Comparison of ENCODE assay signal across 9 cellular contexts in the genomic region with DNA sequence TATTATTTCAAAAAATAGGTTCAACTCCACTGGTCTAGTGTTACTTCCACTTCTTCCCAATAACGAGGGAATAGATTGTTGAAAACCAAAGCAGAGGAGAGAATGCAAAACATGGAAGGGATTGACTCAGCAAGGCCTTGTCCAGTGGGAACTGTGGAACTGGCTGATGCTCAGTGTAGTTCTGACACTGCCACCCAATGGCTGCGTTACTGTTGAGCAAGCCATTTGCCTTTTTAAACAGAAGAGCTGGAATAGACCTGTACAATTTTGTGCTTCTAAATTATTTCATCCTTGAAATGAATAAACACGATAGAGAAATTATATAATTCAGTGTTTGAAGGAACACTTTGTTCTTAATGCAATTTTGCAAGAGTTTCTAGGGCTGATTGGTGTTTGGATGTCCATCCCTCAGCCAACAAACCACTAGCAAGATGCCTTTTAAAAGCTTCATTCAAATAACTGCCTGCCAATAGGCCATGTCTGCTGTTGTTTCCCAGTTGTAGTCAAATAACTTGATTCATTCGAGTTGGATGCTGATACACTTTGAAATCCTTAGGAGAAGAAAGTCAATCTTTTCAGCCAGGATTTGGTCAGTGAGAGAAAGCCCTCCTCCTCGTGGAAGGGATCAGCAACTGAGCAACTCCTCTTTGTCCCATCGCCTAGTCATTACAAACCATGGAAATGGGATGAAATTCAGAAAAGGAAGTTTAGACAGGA. TPM values are rescaled to one million over a fixed set of nuclear protein-coding genes. Genes with fewer than 3 reads are reported as not detected.
DNase-seq lines count a peak whose midpoint lies in the region; ATAC-seq, FAIRE-seq and TF ChIP-seq lines count a peak whose summit lies in the region.
"Had no signal": no experiment of that assay in that cellular context is flagged by ENCODE, and none has a peak within 500 bp of the region (broad histone marks: within the 10 kb centered on the region; RNA-seq: fewer than 3 reads in every experiment).

No MANE protein-coding gene starts in this region.

- H3K4ac ChIP-seq in IMR-90 (ENCODE audit: low read depth, low read length) = no peak overlapping the region

- H3K56ac ChIP-seq in IMR-90 (ENCODE audit: extremely low read depth, insufficient read depth, low read length) = no peak overlapping the region

- H3K14ac ChIP-seq in IMR-90 (replicated peaks; ENCODE audit: low read depth, low read length) = no peak overlapping the region

- CTCF ChIA-PET in IMR-90 (lab: Yijun Ruan, JAX) (interaction anchor here (0.7 to 1.2 kb wide), 2 partner anchors 40 to 47 kb away, joined by 3 to 4 read pairs; no protein-coding TSS in a partner anchor), K562 (lab: Yijun Ruan, JAX; ENCODE audit: low intra/inter-chr PET ratio) (no interaction called here)
- CTCF ChIA-PET in activated CD4-positive, alpha-beta T cell treated with anti-CD3 and anti-CD28 coated beads for 36 hours (lab: Charles Lee) = interaction anchor here (1.5 to 2.2 kb wide), 2 partner anchors 102 to 263 kb away, joined by 6 to 11 read pairs; no protein-coding TSS in a partner anchor

- POLR2A ChIA-PET in IMR-90 (lab: Charles Lee; ENCODE audit: unreplicated experiment) = interaction anchor here (0.7 kb wide), 1 partner anchor 20 kb away, joined by 9 read pairs; no protein-coding TSS in a partner anchor
- POLR2A ChIA-PET in K562 (lab: Yijun Ruan, JAX) = no interaction called here
- POLR2A ChIA-PET in activated CD4-positive, alpha-beta T cell treated with anti-CD3 and anti-CD28 coated beads for 36 hours (lab: Charles Lee) = no interaction called here

- TF ChIP-seq EP300 in K562 (IDR thresholded peaks at IDR 0.05; ENCODE audit: low read length) = no peak

- H3K4me1 Mint-ChIP-seq in activated CD4-positive, alpha-beta T cell treated with anti-CD3 and anti-CD28 coated beads for 36 hours = no peaks in the 10 kb centered on the region

- no peaks in the 10 kb centered on the region for H3K9me3 Mint-ChIP-seq in activated CD4-positive, alpha-beta T cell treated with anti-CD3 and anti-CD28 coated beads for 36 hours (ENCODE audit: low read depth)

- H3K27ac ChIP-seq in IMR-90 (ENCODE audit: insufficient read depth, low read length) (no peak overlapping the region), K562 (ENCODE audit: extremely low read depth, low read depth, low read length) (no peak overlapping the region), testis (peak overlapping the region; percentile 56 to 75)

- no peak for FAIRE-seq in K562 (lab: Jason Lieb, UNC)
- FAIRE-seq: urothelium cell line had no signal

- no peak overlapping the region for H2BK15ac ChIP-seq in IMR-90 (ENCODE audit: low read depth, low read length)

- no peak overlapping the region for H2BK120ac ChIP-seq in IMR-90 (ENCODE audit: low read depth, low read length)

- H3K27me3 Mint-ChIP-seq in activated CD4-positive, alpha-beta T cell treated with anti-CD3 and anti-CD28 coated beads for 36 hours = peaks cover 5% of the 10 kb centered on the region

- no peak overlapping the region for H2BK20ac ChIP-seq in IMR-90 (ENCODE audit: low read depth, low read length)

- no peak overlapping the region for H3K4me3 ChIP-seq in IMR-90 (ENCODE audit: insufficient read depth, low read depth, low read length)
- H3K4me3 ChIP-seq in K562 = no peak overlapping the region
- no peak overlapping the region for H3K4me3 ChIP-seq in testis

- no peak overlapping the region for H2BK5ac ChIP-seq in IMR-90 (ENCODE audit: low read depth, low read length, poor library complexity, severe bottlenecking)

- H3K36me3 ChIP-seq in IMR-90 (ENCODE audit: control insufficient read depth, insufficient read depth, low read length) = no peaks in the 10 kb centered on the region
- no peaks in the 10 kb centered on the region for H3K36me3 ChIP-seq in K562 (ENCODE audit: control insufficient read depth, insufficient read depth, low read length)
- H3K36me3 ChIP-seq in testis (ENCODE audit: low read depth, missing control alignments) = no peaks in the 10 kb centered on the region

- in situ Hi-C loops in IMR-90 (cut with MboI; ENCODE audit: low sequenced_read_pairs) = no loop called here
- in situ Hi-C loops in K562 (cut with MboI) = no loop called here

- TF ChIP-seq RAD21 in IMR-90 (IDR thresholded peaks at IDR 0.05; ENCODE audit: low read length) = no peak
- TF ChIP-seq RAD21 in K562 (CRISPR knock-in tag; conservative IDR thresholded peaks at IDR 0.05 in 1 of 2, IDR thresholded peaks at IDR 0.05 in 1 of 2) = peak; percentile 49 to 64

- H3K4me1 ChIP-seq in IMR-90 (ENCODE audit: control insufficient read depth, insufficient read depth, low read length) (peaks cover 2% of the 10 kb centered on the region), K562 (replicated peaks in 1 of 2; ENCODE audit: control insufficient read depth in 2 of 2, insufficient read depth in 2 of 2, low read length in 2 of 2) (no peaks in the 10 kb centered on the region; a peak in 1 of 5 replicates), testis (peaks cover 10% of the 10 kb centered on the region)

- H4K20me1 ChIP-seq in IMR-90 (ENCODE audit: insufficient read depth, low read length) (no peaks in the 10 kb centered on the region), K562 (replicated peaks; ENCODE audit: control insufficient read depth, insufficient read depth, low read length) (no peaks in the 10 kb centered on the region)

- H3K23ac ChIP-seq in IMR-90 (ENCODE audit: low read depth, low read length) = no peak overlapping the region

- H2AK5ac ChIP-seq in IMR-90 (ENCODE audit: low read depth, low read length) = no peak overlapping the region

- H3K79me1 ChIP-seq in IMR-90 (ENCODE audit: low read depth in 1 of 2, low read length in 2 of 2) = no peaks in the 10 kb centered on the region

- BruUV-seq in IMR-90 (replicated peaks; lab: Mats Ljungman, UMichigan) = no TSS peak
- no TSS peak for BruUV-seq in K562 (replicated peaks; lab: Mats Ljungman, UMichigan)

- no peak overlapping the region for H4K5ac ChIP-seq in IMR-90 (ENCODE audit: low read depth, low read length)

- peak overlapping the region; percentile 2; the same call in 1 of the 2 replicates for H3K18ac ChIP-seq in IMR-90 (ENCODE audit: low read depth, low read length)

- no peak overlapping the region for H3K4me3 Mint-ChIP-seq in activated CD4-positive, alpha-beta T cell treated with anti-CD3 and anti-CD28 coated beads for 36 hours

- H4K91ac ChIP-seq in IMR-90 (ENCODE audit: insufficient read depth, low read depth, low read length) = no peak overlapping the region

- H3K36me3 Mint-ChIP-seq in activated CD4-positive, alpha-beta T cell treated with anti-CD3 and anti-CD28 coated beads for 36 hours (ENCODE audit: low read depth) = no peaks in the 10 kb centered on the region

- dilution Hi-C loops in IMR-90 (cut with HindIII; ENCODE audit: low sequenced_read_pairs, unreplicated experiment) = no loop called here

- no peaks in the 10 kb centered on the region for H3K79me2 ChIP-seq in K562 (ENCODE audit: control insufficient read depth, insufficient read depth, low read length)

- ATAC-seq in IMR-90 (ENCODE audit: low read depth) (0 out of 2 replicates have a peak, but pooled peaks have one; percentile 33), K562 (0 out of 3 replicates have a peak, but pooled peaks have one; percentile 33)
- no peak for ATAC-seq in activated CD4-positive, alpha-beta T cell treated with anti-CD3 and anti-CD28 coated beads for 36 hours

- intact Hi-C loops in IMR-90 (cut with micrococcal nuclease) = no loop called here
- intact Hi-C loops in K562 (cut with micrococcal nuclease) = loop anchor here (2.0 to 5.0 kb wide), 2 partner anchors 46 to 80 kb away; no protein-coding TSS in a partner anchor
- intact Hi-C loops in testis (cut with DNase I; ENCODE audit: low total_unique reads) = loop anchor here (10.0 kb wide), 2 partner anchors 48 to 52 kb away; a partner anchor contains a TSS
- intact Hi-C loops in activated CD4-positive, alpha-beta T cell treated with anti-CD3 and anti-CD28 coated beads for 36 hours (cut with DNase I, micrococcal nuclease) = no loop called here

- H4K8ac ChIP-seq in IMR-90 (ENCODE audit: low read depth in 2 of 2, low read length in 2 of 2) = no peak overlapping the region

- H2AFZ ChIP-seq in IMR-90 (replicated peaks; ENCODE audit: low read length, poor library complexity) (no peak overlapping the region), K562 (ENCODE audit: low read depth, low read length) (no peak overlapping the region)

- H3K9me1 ChIP-seq in IMR-90 (ENCODE audit: insufficient read depth, low read length) = no peaks in the 10 kb centered on the region
- no peaks in the 10 kb centered on the region for H3K9me1 ChIP-seq in K562 (ENCODE audit: control insufficient read depth, insufficient read depth, low read length)

- peaks cover 4% of the 10 kb centered on the region for H3K27me3 ChIP-seq in IMR-90 (ENCODE audit: control insufficient read depth, insufficient read depth, low read length)
- H3K27me3 ChIP-seq in K562 (ENCODE audit: control insufficient read depth in 2 of 2, insufficient read depth in 2 of 2, low read length in 2 of 2) = peaks cover 0 to 3% of the 10 kb centered on the region in 2 experiments; a peak in 2 of 5 replicates
- H3K27me3 ChIP-seq in testis = no peaks in the 10 kb centered on the region

- TF ChIP-seq CTCF in IMR-90 (conservative IDR thresholded peaks at IDR 0.05; ENCODE audit: low read depth, low read length) (no peak), K562 (IDR thresholded peaks at IDR 0.05 in 2 of 3, conservative IDR thresholded peaks at IDR 0.05 in 1 of 3; ENCODE audit: insufficient read depth in 2 of 3, low read depth in 1 of 3, low read length in 3 of 3) (peak in 1 of 3 experiments; percentile 36; a peak in 2 of 6 replicates), testis (IDR thresholded peaks at IDR 0.05) (no peak)

- WGBS in IMR-90 (ENCODE audit: extremely low coverage in 2 of 2, insufficient read length in 1 of 2), 2 experiments = no CpG with 5 or more reads among the region's 6 CpGs
- WGBS in K562 (ENCODE audit: insufficient coverage, low coverage, missing lambda C conversion rate) = 3% methylated on average over 6 of the region's 6 CpGs
- 39 to 46% methylated on average over 6 of the region's 6 CpGs for WGBS in testis, 2 donors

- TF ChIP-seq POLR2A in IMR-90 (IDR thresholded peaks at IDR 0.05; ENCODE audit: low read depth, low read length) (no peak), K562 (conservative IDR thresholded peaks at IDR 0.05) (no peak), testis (IDR thresholded peaks at IDR 0.05) (no peak)

- H3K4me2 ChIP-seq in IMR-90 (ENCODE audit: low read depth, low read length) (no peak overlapping the region), K562 (ENCODE audit: insufficient read depth, low read length) (no peak overlapping the region)

- H3K9me3 ChIP-seq in IMR-90 (ENCODE audit: control insufficient read depth, insufficient read depth, low read length) = no peaks in the 10 kb centered on the region
- H3K9me3 ChIP-seq in K562 (replicated peaks; ENCODE audit: control insufficient read depth, insufficient read depth, low read depth, low read length) = no peaks in the 10 kb centered on the region
- H3K9me3 ChIP-seq in testis = no peaks in the 10 kb centered on the region

- H2AK9ac ChIP-seq in IMR-90 (replicated peaks; ENCODE audit: low read depth, low read length, poor library complexity) = no peak overlapping the region

- no peak overlapping the region for H3K27ac Mint-ChIP-seq in activated CD4-positive, alpha-beta T cell treated with anti-CD3 and anti-CD28 coated beads for 36 hours

- DNase-seq in IMR-90 = peak; percentile 2
- DNase-seq in K562 (ENCODE audit: extremely low read depth in 1 of 4, low spot score in 3 of 4) = peak in 1 of 4 experiments; percentile 21
- peak; percentile 28 for DNase-seq in left kidney (ENCODE audit: low read depth, low spot score)
- peak; percentile 81 for DNase-seq in testis
- DNase-seq in NCI-H2029 (lab: John Stamatoyannopoulos, UW) = no peak
- no peak for DNase-seq in epidermal melanocyte (ENCODE audit: insufficient read length, low spot score)
- DNase-seq in activated naive CD4-positive, alpha-beta T cell treated with anti-CD3 and anti-CD28 coated beads, Interleukin-2, amount 50 U/mL, for 16 hours = no peak
- DNase-seq in activated CD4-positive, alpha-beta T cell treated with anti-CD3 and anti-CD28 coated beads for 36 hours = no peak

- no peak overlapping the region for H3K9ac ChIP-seq in IMR-90 (ENCODE audit: low read depth, low read length)
- no peak overlapping the region for H3K9ac ChIP-seq in K562 (ENCODE audit: insufficient read depth in 1 of 2, low read depth in 2 of 2, low read length in 2 of 2)

RNA-seq across cellular contexts. Expression of a gene that starts 7.2 kb away (rescaled TPM):
- total RNA-seq in IMR-90 (2012; rRNA removed) (0.56 and 1.4 TPM in 2 replicates), K562 (2014; rRNA removed) (not detected in 2 replicates), K562 (2014; rRNA removed; fragmentation: Illumina TruSeq; extraction: Trizol) (not detected in 2 replicates), K562 (2015; rRNA removed; fragmentation: Illumina TruSeq; extraction: Trizol) (not detected in 2 replicates), K562 (2021) (0.96 and 1.2 TPM in 2 replicates), testis (10 to 100 TPM; 56.7 to 76.8 TPM)
- polyA plus RNA-seq in IMR-90 (2012; rRNA removed) (1.9 and 2.7 TPM in 2 replicates), K562 (2011; rRNA removed) (not detected in 2 replicates), K562 (2014; fragmentation: Illumina TruSeq; extraction: Trizol) (not detected in 2 replicates), K562 (2014; fragmentation: Nextera tagmentation; extraction: Ambion mirVana) (not detected), K562 (2014; rRNA removed) (not detected in 2 replicates), testis (ENCODE audit: insufficient read depth, low read depth, low replicate concordance) (656 TPM)
- 0.65 and 1.2 TPM in 2 replicates for polyA plus RNA-seq in IMR-90 (2012; cell fraction: cytosol; rRNA removed)
- 0.10 and 0.57 TPM in 2 replicates for polyA plus RNA-seq in IMR-90 (2012; cell fraction: nucleus; rRNA removed; ENCODE audit: low replicate concordance)
- total RNA-seq in K562 (2011; cell fraction: chromatin; rRNA removed; ENCODE audit: low replicate concordance) = not detected in 2 replicates
- not detected in 2 replicates for total RNA-seq in K562 (2011; cell fraction: nucleolus; rRNA removed)
- not detected in 2 replicates for total RNA-seq in K562 (2011; cell fraction: nucleoplasm; rRNA removed)
- 0.09 and 0.34 TPM in 2 replicates for polyA plus RNA-seq in K562 (2011; cell fraction: cytosol; rRNA removed)
- not detected in 2 replicates for polyA plus RNA-seq in K562 (2011; cell fraction: nucleus; rRNA removed)
- polyA plus RNA-seq in K562 (2012) = not detected in 2 replicates
- not detected in 2 replicates for polyA minus RNA-seq in K562 (2011; rRNA and poly(A)+ RNA removed)
- not detected in 2 replicates for polyA minus RNA-seq in K562 (2011; cell fraction: cytosol; rRNA and poly(A)+ RNA removed)
- not detected in 2 replicates for polyA minus RNA-seq in K562 (2011; cell fraction: nucleus; rRNA and poly(A)+ RNA removed)
- total RNA-seq in activated CD4-positive, alpha-beta T cell treated with anti-CD3 and anti-CD28 coated beads for 36 hours = not detected

RNA-seq across cellular contexts. Expression of a gene that starts 45.5 kb away (rescaled TPM):
- total RNA-seq in IMR-90 (2012; rRNA removed) = not detected in 2 replicates
- not detected in 2 replicates for polyA plus RNA-seq in IMR-90 (2012; rRNA removed)
- polyA plus RNA-seq in IMR-90 (2012; cell fraction: cytosol; rRNA removed) = not detected in 2 replicates
- not detected in 2 replicates for polyA plus RNA-seq in IMR-90 (2012; cell fraction: nucleus; rRNA removed; ENCODE audit: low replicate concordance)
- not detected in 2 replicates for total RNA-seq in K562 (2011; cell fraction: chromatin; rRNA removed; ENCODE audit: low replicate concordance)
- total RNA-seq in K562 (2011; cell fraction: nucleolus; rRNA removed) = not detected in 2 replicates
- not detected in 2 replicates for total RNA-seq in K562 (2011; cell fraction: nucleoplasm; rRNA removed)
- total RNA-seq in K562 (2014; rRNA removed) = 0.27 TPM in 1 of 2 replicates, not detected in the other
- 0.07 TPM in 1 of 2 replicates, not detected in the other for total RNA-seq in K562 (2014; rRNA removed; fragmentation: Illumina TruSeq; extraction: Trizol)
- total RNA-seq in K562 (2015; rRNA removed; fragmentation: Illumina TruSeq; extraction: Trizol) = 0.11 TPM in 1 of 2 replicates, not detected in the other
- total RNA-seq in K562 (2021) = 0.13 TPM in 1 of 2 replicates, not detected in the other
- not detected in 2 replicates for polyA plus RNA-seq in K562 (2011; rRNA removed)
- not detected in 2 replicates for polyA plus RNA-seq in K562 (2011; cell fraction: cytosol; rRNA removed)
- not detected in 2 replicates for polyA plus RNA-seq in K562 (2011; cell fraction: nucleus; rRNA removed)
- 0.05 TPM in 1 of 2 replicates, not detected in the other for polyA plus RNA-seq in K562 (2012)
- polyA plus RNA-seq in K562 (2014; fragmentation: Illumina TruSeq; extraction: Trizol) = 0.08 TPM in 1 of 2 replicates, not detected in the other
- polyA plus RNA-seq in K562 (2014; fragmentation: Nextera tagmentation; extraction: Ambion mirVana) = not detected
- not detected in 2 replicates for polyA plus RNA-seq in K562 (2014; rRNA removed)
- polyA minus RNA-seq in K562 (2011; rRNA and poly(A)+ RNA removed) = not detected in 2 replicates
- polyA minus RNA-seq in K562 (2011; cell fraction: cytosol; rRNA and poly(A)+ RNA removed) = not detected in 2 replicates
- not detected in 2 replicates for polyA minus RNA-seq in K562 (2011; cell fraction: nucleus; rRNA and poly(A)+ RNA removed)
- total RNA-seq in testis = under 1 TPM; 0.12 to 0.39 TPM
- polyA plus RNA-seq in testis (ENCODE audit: insufficient read depth, low read depth, low replicate concordance) = 0.34 TPM
- total RNA-seq in activated CD4-positive, alpha-beta T cell treated with anti-CD3 and anti-CD28 coated beads for 36 hours = 1 to 10 TPM; 1.7 to 2.0 TPM

RNA-seq across cellular contexts. Expression of a gene that starts 49.6 kb away (rescaled TPM):
- not detected in 2 replicates for total RNA-seq in IMR-90 (2012; rRNA removed)
- polyA plus RNA-seq in IMR-90 (2012; rRNA removed) = not detected in 2 replicates
- not detected in 2 replicates for polyA plus RNA-seq in IMR-90 (2012; cell fraction: cytosol; rRNA removed)
- not detected in 2 replicates for polyA plus RNA-seq in IMR-90 (2012; cell fraction: nucleus; rRNA removed; ENCODE audit: low replicate concordance)
- total RNA-seq in K562 (2011; cell fraction: chromatin; rRNA removed; ENCODE audit: low replicate concordance) = not detected in 2 replicates
- total RNA-seq in K562 (2011; cell fraction: nucleolus; rRNA removed) = not detected in 2 replicates
- total RNA-seq in K562 (2011; cell fraction: nucleoplasm; rRNA removed) = not detected in 2 replicates
- total RNA-seq in K562 (2014; rRNA removed) = not detected in 2 replicates
- total RNA-seq in K562 (2014; rRNA removed; fragmentation: Illumina TruSeq; extraction: Trizol) = 0.03 and 0.07 TPM in 2 replicates
- total RNA-seq in K562 (2015; rRNA removed; fragmentation: Illumina TruSeq; extraction: Trizol) = not detected in 2 replicates
- not detected in 2 replicates for total RNA-seq in K562 (2021)
- not detected in 2 replicates for polyA plus RNA-seq in K562 (2011; rRNA removed)
- not detected in 2 replicates for polyA plus RNA-seq in K562 (2011; cell fraction: cytosol; rRNA removed)
- polyA plus RNA-seq in K562 (2011; cell fraction: nucleus; rRNA removed) = not detected in 2 replicates
- 0.03 and 0.05 TPM in 2 replicates for polyA plus RNA-seq in K562 (2012)
- polyA plus RNA-seq in K562 (2014; fragmentation: Illumina TruSeq; extraction: Trizol) = not detected in 2 replicates
- polyA plus RNA-seq in K562 (2014; fragmentation: Nextera tagmentation; extraction: Ambion mirVana) = not detected
- not detected in 2 replicates for polyA plus RNA-seq in K562 (2014; rRNA removed)
- polyA minus RNA-seq in K562 (2011; rRNA and poly(A)+ RNA removed) = not detected in 2 replicates
- polyA minus RNA-seq in K562 (2011; cell fraction: cytosol; rRNA and poly(A)+ RNA removed) = not detected in 2 replicates
- polyA minus RNA-seq in K562 (2011; cell fraction: nucleus; rRNA and poly(A)+ RNA removed) = not detected in 2 replicates
- 1 to 10 TPM in 1 of 2 donors, under 1 TPM in 1; 0.16 to 1.4 TPM for total RNA-seq in testis
- 0.57 TPM for polyA plus RNA-seq in testis (ENCODE audit: insufficient read depth, low read depth, low replicate concordance)
- not detected for total RNA-seq in activated CD4-positive, alpha-beta T cell treated with anti-CD3 and anti-CD28 coated beads for 36 hours

Comparison
In these comparisons a context has a peak if more than half of its experiments do, and no peak if none do; other contexts are left out.
1. DNase-seq: peak in IMR-90 (single experiment), left kidney (single experiment) and testis (single experiment); none in NCI-H2029 (single experiment), epidermal melanocyte (single experiment), activated naive CD4-positive, alpha-beta T cell treated with anti-CD3 and anti-CD28 coated beads, Interleukin-2, amount 50 U/mL, for 16 hours (single experiment) and activated CD4-positive, alpha-beta T cell treated with anti-CD3 and anti-CD28 coated beads for 36 hours (single experiment).
2. H3K27ac ChIP-seq: peak in testis (2 of 2); none in IMR-90 (single experiment) and K562 (single experiment).
3. RNA of a gene that starts 7.2 kb away (total RNA-seq): 56.7 to 76.8 TPM in testis; 0.56 to 1.4 TPM in IMR-90, not detected in activated CD4-positive, alpha-beta T cell treated with anti-CD3 and anti-CD28 coated beads for 36 hours and 0.96 to 1.2 TPM in K562; every median in the first group is over 10 times any median in the second.
4. intact Hi-C loops: an anchor here in K562 (2.0 to 5.0 kb wide) and testis (10.0 kb wide); none called in IMR-90 and activated CD4-positive, alpha-beta T cell treated with anti-CD3 and anti-CD28 coated beads for 36 hours.